Comparison of ENCODE assay signal across 8 cellular contexts in the genomic region with DNA sequence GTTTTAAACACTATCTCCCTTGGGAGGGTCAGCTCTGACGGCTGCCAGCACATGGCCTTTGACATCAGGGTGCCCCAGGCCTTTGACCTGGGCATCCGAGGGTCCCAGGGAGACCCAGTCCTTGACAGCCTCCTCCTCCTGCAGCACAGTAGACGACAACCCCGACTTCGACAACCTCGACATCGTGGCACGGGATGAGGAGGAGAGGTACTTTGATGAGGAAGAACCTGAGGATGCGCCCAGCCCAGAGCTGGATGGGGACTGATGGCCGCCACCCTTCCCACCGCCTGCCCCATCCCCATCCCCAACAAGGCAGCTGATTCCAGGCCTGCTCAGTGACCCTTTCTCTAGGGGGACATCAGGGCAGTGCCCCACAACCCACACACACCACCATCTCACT. TPM values are rescaled to one million over a fixed set of nuclear protein-coding genes. Genes with fewer than 3 reads are reported as not detected.
DNase-seq lines count a peak whose midpoint lies in the region; ATAC-seq and TF ChIP-seq lines count a peak whose summit lies in the region.
"Had no signal": no experiment of that assay in that cellular context is flagged by ENCODE, and none has a peak within 500 bp of the region (broad histone marks: within the 10 kb centered on the region; RNA-seq: fewer than 3 reads in every experiment).

No MANE protein-coding gene starts in this region.

- H3K36me3 Mint-ChIP-seq in endothelial cell (ENCODE audit: low read depth, unreplicated experiment): peaks cover 37% of the 10 kb centered on the region

- H3K9ac ChIP-seq in smooth muscle cell (ENCODE audit: low read depth): peak overlapping the region; percentile 88

- peaks cover 44% of the 10 kb centered on the region for H3F3A ChIP-seq in smooth muscle cell (ENCODE audit: low read depth)

- H3K9me3 Mint-ChIP-seq in endothelial cell (ENCODE audit: unreplicated experiment): no peaks in the 10 kb centered on the region
- H3K9me3 Mint-ChIP-seq: WTC11 had no signal

- TF ChIP-seq CTCF in endothelial cell (IDR thresholded peaks at IDR 0.05; ENCODE audit: unreplicated experiment): no peak
- TF ChIP-seq CTCF in smooth muscle cell (IDR thresholded peaks at IDR 0.05; ENCODE audit: borderline replicate concordance, insufficient read depth, poor library complexity, severe bottlenecking): no peak

- H3K9me3 ChIP-seq in SJCRH30 (replicated peaks) (no peaks in the 10 kb centered on the region), smooth muscle cell (replicated peaks; ENCODE audit: low read depth) (no peaks in the 10 kb centered on the region)

- H3K4me2 ChIP-seq in smooth muscle cell: peak overlapping the region; percentile 77

- H3K27ac Mint-ChIP-seq in endothelial cell (ENCODE audit: unreplicated experiment): peak overlapping the region; percentile 39

- ATAC-seq in HG03175 (IDR thresholded peaks at IDR 0.05; ENCODE audit: unreplicated experiment): no peak
- ATAC-seq in GM19397 (IDR thresholded peaks at IDR 0.05; ENCODE audit: unreplicated experiment): no peak

- no peak for DNase-seq in SJCRH30
- no peak for DNase-seq in endothelial cell (ENCODE audit: low spot score)
- no peak for DNase-seq in smooth muscle cell (lab: John Stamatoyannopoulos, UW; ENCODE audit: unreplicated experiment)
- DNase-seq in NCI-H1048 (lab: John Stamatoyannopoulos, UW): no peak
- DNase-seq: NCI-H2029 treated with DMSO at 0.1 percent for 48 hours had no signal

- no peaks in the 10 kb centered on the region for H3K27me3 ChIP-seq in SJCRH30
- H3K27me3 ChIP-seq in smooth muscle cell (ENCODE audit: low read depth): no peaks in the 10 kb centered on the region

- H3K4me3 ChIP-seq in SJCRH30: no peak overlapping the region
- no peak overlapping the region for H3K4me3 ChIP-seq in smooth muscle cell

- H3K4me1 ChIP-seq in SJCRH30: peaks cover 46% of the 10 kb centered on the region
- peaks cover 37% of the 10 kb centered on the region for H3K4me1 ChIP-seq in smooth muscle cell (ENCODE audit: low read depth)

- H3K27ac ChIP-seq in SJCRH30 (peak overlapping the region; percentile 85), smooth muscle cell (ENCODE audit: low read depth) (peak overlapping the region; percentile 97)

- H2AFZ ChIP-seq in smooth muscle cell (ENCODE audit: low read depth): no peak overlapping the region

- H3K36me3 ChIP-seq in SJCRH30 (peaks cover 3% of the 10 kb centered on the region; the same call in 1 of the 2 replicates), smooth muscle cell (ENCODE audit: low read depth) (no peaks in the 10 kb centered on the region)

- peaks cover 14% of the 10 kb centered on the region for H4K20me1 ChIP-seq in smooth muscle cell (ENCODE audit: low read depth)

- H3K27me3 Mint-ChIP-seq in endothelial cell (ENCODE audit: unreplicated experiment): peaks cover 21% of the 10 kb centered on the region

- H3K79me2 ChIP-seq in smooth muscle cell (ENCODE audit: low read depth): no peaks in the 10 kb centered on the region

- 87% methylated on average over 11 of the region's 11 CpGs for WGBS in smooth muscle cell (ENCODE audit: low lambda C conversion rate)

- H3K4me3 Mint-ChIP-seq in endothelial cell (ENCODE audit: unreplicated experiment): peak overlapping the region; percentile 69
- H3K4me3 Mint-ChIP-seq: WTC11 had no signal

- peaks cover 43% of the 10 kb centered on the region for H3K4me1 Mint-ChIP-seq in endothelial cell (ENCODE audit: unreplicated experiment)

RNA-seq across cellular contexts. Expression of gene CCDC97, which starts 12.5 kb away (rescaled TPM):
- total RNA-seq in SJCRH30 (2014; rRNA removed; shearing (Covaris generic)): 19.6 and 20.0 TPM in 2 replicates
- 28.6 TPM for total RNA-seq in endothelial cell (ENCODE audit: unreplicated experiment)
- 3.0 and 7.5 TPM in 2 replicates for total RNA-seq in smooth muscle cell
- polyA plus RNA-seq in smooth muscle cell: 15.3 and 18.2 TPM in 2 replicates

RNA-seq across cellular contexts. Expression of gene TGFB1, which starts 31.3 kb away (rescaled TPM):
- total RNA-seq in SJCRH30 (2014; rRNA removed; shearing (Covaris generic)): 11.0 and 12.7 TPM in 2 replicates
- 193 TPM for total RNA-seq in endothelial cell (ENCODE audit: unreplicated experiment)
- total RNA-seq in smooth muscle cell: 37.6 and 51.7 TPM in 2 replicates
- 199 and 216 TPM in 2 replicates for polyA plus RNA-seq in smooth muscle cell

RNA-seq across cellular contexts. Expression of gene B9D2, which starts 41.5 kb away (rescaled TPM):
- 2.8 and 2.9 TPM in 2 replicates for total RNA-seq in SJCRH30 (2014; rRNA removed; shearing (Covaris generic))
- 6.8 TPM for total RNA-seq in endothelial cell (ENCODE audit: unreplicated experiment)
- 1.6 and 2.1 TPM in 2 replicates for total RNA-seq in smooth muscle cell
- polyA plus RNA-seq in smooth muscle cell: 12.2 and 13.9 TPM in 2 replicates

RNA-seq across cellular contexts. Expression of gene TMEM91, which starts 53.9 kb away (rescaled TPM):
- total RNA-seq in SJCRH30 (2014; rRNA removed; shearing (Covaris generic)): 1.6 and 1.7 TPM in 2 replicates
- total RNA-seq in endothelial cell (ENCODE audit: unreplicated experiment) (7.6 TPM), smooth muscle cell (11.0 and 19.2 TPM in 2 replicates)
- polyA plus RNA-seq in smooth muscle cell: 24.3 and 25.6 TPM in 2 replicates

RNA-seq across cellular contexts. Expression of gene HNRNPUL1, which starts 58.3 kb away (rescaled TPM):
- total RNA-seq in SJCRH30 (2014; rRNA removed; shearing (Covaris generic)): 260 and 274 TPM in 2 replicates
- total RNA-seq in endothelial cell (ENCODE audit: unreplicated experiment) (259 TPM), smooth muscle cell (78.6 and 101 TPM in 2 replicates)
- 121 and 125 TPM in 2 replicates for polyA plus RNA-seq in smooth muscle cell
